1 cellular context compared by ENCODE assay signal in genomic region chr15:40803688-40804087, GRCh38.
TF ChIP-seq lines count a peak whose summit lies in the region.

No MANE protein-coding gene starts in this region.

TF ChIP-seq in GM12878, 131 proteins besides CTCF, POLR2A, EP300 and RAD21:
- TF ChIP-seq ATF3 (IDR thresholded peaks at IDR 0.05; ENCODE audit: borderline replicate concordance, extremely low read depth, low read depth, low read length) = no peak
- TF ChIP-seq SMAD1 (IDR thresholded peaks at IDR 0.05; ENCODE audit: low read depth, partially characterized antibody) = no peak
- TF ChIP-seq EED (IDR thresholded peaks at IDR 0.05; ENCODE audit: low read depth) = no peak
- no peak for TF ChIP-seq SREBF2 (IDR thresholded peaks at IDR 0.05; ENCODE audit: low read length)
- no peak for TF ChIP-seq IRF3 (IDR thresholded peaks at IDR 0.05)
- no peak for TF ChIP-seq PKNOX1 (IDR thresholded peaks at IDR 0.05)
- no peak for TF ChIP-seq JUND (IDR thresholded peaks at IDR 0.05; ENCODE audit: low read depth, low read length)
- TF ChIP-seq ZNF622 (IDR thresholded peaks at IDR 0.05) = no peak
- TF ChIP-seq POLR2AphosphoS2 (IDR thresholded peaks at IDR 0.05; ENCODE audit: low read depth, low read length) = no peak
- no peak for TF ChIP-seq CUX1 (IDR thresholded peaks at IDR 0.05; ENCODE audit: insufficient replicate concordance, low read depth, low read length)
- TF ChIP-seq FOS (IDR thresholded peaks at IDR 0.05; ENCODE audit: borderline replicate concordance, extremely low read depth, insufficient read length) = no peak
- TF ChIP-seq NFXL1 (IDR thresholded peaks at IDR 0.05; ENCODE audit: borderline replicate concordance) = no peak
- TF ChIP-seq ASH2L (IDR thresholded peaks at IDR 0.05; ENCODE audit: borderline replicate concordance, low read depth) = no peak
- no peak for TF ChIP-seq E4F1 (IDR thresholded peaks at IDR 0.05; ENCODE audit: borderline replicate concordance, partially characterized antibody)
- no peak for TF ChIP-seq RFX5 (IDR thresholded peaks at IDR 0.05; ENCODE audit: low read depth, low read length)
- TF ChIP-seq ESRRA (IDR thresholded peaks at IDR 0.05; ENCODE audit: low read length) = no peak
- TF ChIP-seq BCLAF1 (IDR thresholded peaks at IDR 0.05) = no peak
- TF ChIP-seq HDGF (IDR thresholded peaks at IDR 0.05) = no peak
